In genomic region chr6:159399953-159400352, GRCh38 we compare ENCODE assay signal across 21 cellular contexts.
"Had no signal": no experiment of that assay in that cellular context is flagged by ENCODE, and none has a peak within 500 bp of the region (broad histone marks: within the 10 kb centered on the region; RNA-seq: fewer than 3 reads in every experiment).

No MANE protein-coding gene starts in this region.

- H3K4me3 ChIP-seq: K562, SJCRH30 had no signal

- H3K36me3 ChIP-seq: SJCRH30 had no signal

- H3K4me1 Mint-ChIP-seq: IgD-negative memory B cell had no signal

- H3K27ac ChIP-seq: KMS-11, SJCRH30 had no signal

- H3K4me1 ChIP-seq: SJCRH30 had no signal

- H3K4me2 ChIP-seq: KMS-11 had no signal

- H3K27ac Mint-ChIP-seq: IgD-negative memory B cell had no signal

- H3K4me3 Mint-ChIP-seq: IgD-negative memory B cell had no signal

- H3K9me3 ChIP-seq: SJCRH30 had no signal

- ATAC-seq: K562, SK-N-SH treated with all-trans-retinoic acid at 6 μM for 48 hours had no signal

- H3K27me3 ChIP-seq: SJCRH30 had no signal

- H3K9ac ChIP-seq: KMS-11 had no signal

- DNase-seq: Kasumi-1, MM.1S, NCI-H1092 treated with DMSO at 0.1 percent for 48 hours, NCI-H1436, NCI-H187, NCI-H2029, NCI-H2081 treated with DMSO at 0.1 percent for 48 hours, NCI-H2171, NCI-H226, NCI-H446, NCI-H510A, NCI-H524 treated with DMSO at 0.1 percent for 48 hours, NCI-H69, NCI-H774, RPMI8226, SHP77 treated with DMSO at 0.1 percent for 48 hours, SJCRH30 had no signal
